In genomic region chr17:41734139-41734948, GRCh38 we compare ENCODE assay signal across 8 cellular contexts. TPM values are rescaled to one million over a fixed set of nuclear protein-coding genes. Genes with fewer than 3 reads are reported as not detected.
DNase-seq lines count a peak whose midpoint lies in the region; ATAC-seq lines count a peak whose summit lies in the region.

Gene HAP1, minus strand, starts transcription at chr17:41734643. Its CDS starts 9 bp downstream, at chr17:41734634.

- no peaks in the 10 kb centered on the region for H3K36me3 Mint-ChIP-seq in immature natural killer cell

- ATAC-seq in stimulated activated naive CD8-positive, alpha-beta T cell treated with anti-CD3 and anti-CD28 coated beads, Interleukin-15, Interleukin-2, amounts not matched to agents 100 U/mL and 50 U/mL, for 24 hours: no peak
- ATAC-seq in GM21360 (IDR thresholded peaks at IDR 0.05; ENCODE audit: unreplicated experiment): no peak

- H3K4me3 Mint-ChIP-seq in immature natural killer cell: no peak within 1 kb of the TSS

- DNase-seq in DMS53 (lab: John Stamatoyannopoulos, UW): peak; percentile 76
- peak; percentile 48 for DNase-seq in NCI-H526 treated with DMSO at 0.1 percent for 48 hours (lab: John Stamatoyannopoulos, UW)
- peak; percentile 83 to 90 for DNase-seq in T47D (ENCODE audit: low read depth in 1 of 2, low spot score in 1 of 2)
- peak; percentile 88 for DNase-seq in islet precursor cell
- peak; percentile 24 for DNase-seq in stimulated activated naive CD8-positive, alpha-beta T cell treated with anti-CD3 and anti-CD28 coated beads, Interleukin-15, Interleukin-2, amounts not matched to agents 100 U/mL and 50 U/mL, for 24 hours
- DNase-seq in immature natural killer cell: no peak
- no peak for DNase-seq in SHP77 treated with DMSO at 0.1 percent for 48 hours (lab: John Stamatoyannopoulos, UW)

- H3K9me3 Mint-ChIP-seq in immature natural killer cell: no peaks in the 10 kb centered on the region

- no peak within 1 kb of the TSS for H3K27ac Mint-ChIP-seq in immature natural killer cell

- H3K4me1 Mint-ChIP-seq in immature natural killer cell: no peaks in the 10 kb centered on the region

- H3K27me3 Mint-ChIP-seq in immature natural killer cell (ENCODE audit: low read depth in 3 of 3): peaks cover 7 to 16% (median 15%) of the 10 kb centered on the region in 3 donors

- in situ Hi-C loops in T47D (cut with HindIII; ENCODE audit: low pct_unique_long_range_greater_than_20kb, low sequenced_read_pairs): no loop called here

RNA-seq across cellular contexts. Expression of gene HAP1, which starts in this region (rescaled TPM):
- polyA plus RNA-seq in immature natural killer cell: not detected

Comparison
In these comparisons a context has a peak if more than half of its experiments do, and no peak if none do; other contexts are left out.
1. DNase-seq: peak in DMS53 (single experiment), NCI-H526 treated with DMSO at 0.1 percent for 48 hours (single experiment), T47D (2 of 2), islet precursor cell (single experiment) and stimulated activated naive CD8-positive, alpha-beta T cell treated with anti-CD3 and anti-CD28 coated beads, Interleukin-15, Interleukin-2, amounts not matched to agents 100 U/mL and 50 U/mL, for 24 hours (single experiment); none in immature natural killer cell (0 of 3) and SHP77 treated with DMSO at 0.1 percent for 48 hours (single experiment).